ENCODE assay signal across 14 cellular contexts in genomic region chr17:32998893-32999240, GRCh38. TPM values are rescaled to one million over a fixed set of nuclear protein-coding genes. Genes with fewer than 3 reads are reported as not detected.
DNase-seq lines count a peak whose midpoint lies in the region; ATAC-seq and TF ChIP-seq lines count a peak whose summit lies in the region.
"Had no signal": no experiment of that assay in that cellular context is flagged by ENCODE, and none has a peak within 500 bp of the region (broad histone marks: within the 10 kb centered on the region; RNA-seq: fewer than 3 reads in every experiment).

No MANE protein-coding gene starts in this region.

- CTCF ChIA-PET in AG04450 (lab: Charles Lee) (interaction anchor here (0.6 to 5.7 kb wide), 27 partner anchors 8 to 780 kb away, joined by 3 to 85 read pairs (median 4); partner anchors contain the start of genes MYO1D and TMEM98), mammary epithelial cell (lab: Charles Lee; ENCODE audit: low non-redundant PET) (no interaction called here)
- CTCF ChIA-PET in activated CD8-positive, alpha-beta memory T cell treated with anti-CD3 and anti-CD28 coated beads, Interleukin-2, amount 10 ng/mL, durations not matched to agents 7 days and 5 days (lab: Charles Lee) = interaction anchor here (0.8 to 2.6 kb wide), 17 partner anchors 9 to 339 kb away, joined by 3 to 14 read pairs (median 5); no protein-coding TSS in a partner anchor

- no peak for ATAC-seq in activated CD8-positive, alpha-beta memory T cell treated with anti-CD3 and anti-CD28 coated beads, Interleukin-2, amount 10 ng/mL, durations not matched to agents 7 days and 5 days
- ATAC-seq in GM21526 (IDR thresholded peaks at IDR 0.05; ENCODE audit: low FRiP score, unreplicated experiment) (no peak), GM18502 (IDR thresholded peaks at IDR 0.05; ENCODE audit: poor library complexity, unreplicated experiment) (no peak)

- H3K36me3 Mint-ChIP-seq in activated CD8-positive, alpha-beta memory T cell treated with anti-CD3 and anti-CD28 coated beads, Interleukin-2, amount 10 ng/mL, durations not matched to agents 7 days and 5 days = no peaks in the 10 kb centered on the region
- H3K36me3 Mint-ChIP-seq: activated naive CD8-positive, alpha-beta T cell treated with anti-CD3 and anti-CD28 coated beads, Interleukin-2, amount 10 ng/mL, durations not matched to agents 7 days and 5 days; IgD-negative memory B cell had no signal

- H3K36me3 ChIP-seq in mammary epithelial cell (ENCODE audit: insufficient read depth, low read length) (no peaks in the 10 kb centered on the region), iPS-20b (ENCODE audit: insufficient read depth, low read depth, low read length) (no peaks in the 10 kb centered on the region)
- H3K36me3 ChIP-seq: BE2C had no signal

- POLR2A ChIA-PET in AG04450 (lab: Yijun Ruan, JAX) = no interaction called here

- no peak overlapping the region for H3K27ac Mint-ChIP-seq in activated CD8-positive, alpha-beta memory T cell treated with anti-CD3 and anti-CD28 coated beads, Interleukin-2, amount 10 ng/mL, durations not matched to agents 7 days and 5 days
- H3K27ac Mint-ChIP-seq: activated naive CD8-positive, alpha-beta T cell treated with anti-CD3 and anti-CD28 coated beads, Interleukin-2, amount 10 ng/mL, durations not matched to agents 7 days and 5 days; IgD-negative memory B cell had no signal

- peak overlapping the region; percentile 68 for H3K4me2 ChIP-seq in mammary epithelial cell (ENCODE audit: insufficient read depth, low read depth, low read length)

- H3K4me1 Mint-ChIP-seq in activated CD8-positive, alpha-beta memory T cell treated with anti-CD3 and anti-CD28 coated beads, Interleukin-2, amount 10 ng/mL, durations not matched to agents 7 days and 5 days = peaks cover 4% of the 10 kb centered on the region

- intact Hi-C loops in mammary epithelial cell (cut with micrococcal nuclease) = loop anchor here (1.0 to 5.0 kb wide), 6 partner anchors 60 to 752 kb away; partner anchors contain the start of gene MYO1D

- peaks cover 8% of the 10 kb centered on the region for H3K4me1 ChIP-seq in mammary epithelial cell (ENCODE audit: insufficient read depth, low read length)
- 0 out of 2 replicates have a peak, but pooled peaks cover 6% of the 10 kb centered on the region for H3K4me1 ChIP-seq in iPS-20b (ENCODE audit: insufficient read depth, low read length)
- H3K4me1 ChIP-seq: BE2C had no signal

- WGBS in mammary epithelial cell (ENCODE audit: low coverage, missing lambda C conversion rate) = 67% methylated on average over 7 of the region's 7 CpGs

- H3K27me3 Mint-ChIP-seq in activated CD8-positive, alpha-beta memory T cell treated with anti-CD3 and anti-CD28 coated beads, Interleukin-2, amount 10 ng/mL, durations not matched to agents 7 days and 5 days = peaks cover 30% of the 10 kb centered on the region

- in situ Hi-C loops in mammary epithelial cell (cut with MboI; ENCODE audit: low sequenced_read_pairs in 2 of 2) = loop anchor here in 1 of 2 donors (10.0 kb wide), 1 partner anchor 214 kb away; no protein-coding TSS in a partner anchor

- no peaks in the 10 kb centered on the region for H4K20me1 ChIP-seq in mammary epithelial cell (ENCODE audit: insufficient read depth, low read length)

- TF ChIP-seq CTCF in AG04450 (IDR thresholded peaks at IDR 0.05; ENCODE audit: low read depth, low read length) (no peak), mammary epithelial cell (conservative IDR thresholded peaks at IDR 0.05 in 1 of 2, IDR thresholded peaks at IDR 0.05 in 1 of 2; ENCODE audit: extremely low read depth in 1 of 2, insufficient read depth in 1 of 2, low read depth in 1 of 2, low read length in 2 of 2) (no peak)

- no peaks in the 10 kb centered on the region for H3K79me2 ChIP-seq in mammary epithelial cell (ENCODE audit: insufficient read depth, low read length)

- no peak for DNase-seq in AG04450 (ENCODE audit: low read depth, low spot score)
- peak; percentile 60 for DNase-seq in HS-5 (ENCODE audit: low read depth)
- DNase-seq in mammary epithelial cell = peak; percentile 56
- no peak for DNase-seq in activated CD8-positive, alpha-beta memory T cell treated with anti-CD3 and anti-CD28 coated beads, Interleukin-2, amount 10 ng/mL, durations not matched to agents 7 days and 5 days
- DNase-seq in activated CD4-positive, alpha-beta T cell treated with anti-CD3 and anti-CD28 coated beads, Interleukin-2, amount 50 U/mL, for 48 hours = no peak

- H3K4me3 ChIP-seq in AG04450 (ENCODE audit: low read depth, low read length) (peak overlapping the region; percentile 18; the same call in 1 of the 2 replicates), mammary epithelial cell (replicated peaks in 1 of 3; ENCODE audit: insufficient read depth in 1 of 3, low read depth in 2 of 3, low read length in 3 of 3) (no peak overlapping the region), iPS-20b (ENCODE audit: low read length) (0 out of 2 replicates have a peak overlapping the region, but pooled peaks have one; percentile 44)

- no TSS peak for BruUV-seq in mammary epithelial cell (replicated peaks; lab: Mats Ljungman, UMichigan)

- H3K9ac ChIP-seq in mammary epithelial cell (ENCODE audit: insufficient read depth, low read length) = no peak overlapping the region
- peak overlapping the region; percentile 11; the same call in 1 of the 2 replicates for H3K9ac ChIP-seq in iPS-20b (ENCODE audit: low read depth, low read length)

- no peak overlapping the region for H3K4me3 Mint-ChIP-seq in activated CD8-positive, alpha-beta memory T cell treated with anti-CD3 and anti-CD28 coated beads, Interleukin-2, amount 10 ng/mL, durations not matched to agents 7 days and 5 days
- H3K4me3 Mint-ChIP-seq: activated naive CD8-positive, alpha-beta T cell treated with anti-CD3 and anti-CD28 coated beads, Interleukin-2, amount 10 ng/mL, durations not matched to agents 7 days and 5 days; IgD-negative memory B cell had no signal

- peaks cover 14% of the 10 kb centered on the region for H3K27me3 ChIP-seq in AG04450 (ENCODE audit: control insufficient read depth, insufficient read depth, low read length)
- no peaks in the 10 kb centered on the region for H3K27me3 ChIP-seq in mammary epithelial cell (ENCODE audit: insufficient read depth, low read length)
- H3K27me3 ChIP-seq in iPS-20b (ENCODE audit: insufficient read depth, low read length) = peaks cover 16% of the 10 kb centered on the region
- H3K27me3 ChIP-seq: BE2C had no signal

- H3K9me3 Mint-ChIP-seq in activated CD8-positive, alpha-beta memory T cell treated with anti-CD3 and anti-CD28 coated beads, Interleukin-2, amount 10 ng/mL, durations not matched to agents 7 days and 5 days (ENCODE audit: low read depth) = no peaks in the 10 kb centered on the region
- H3K9me3 Mint-ChIP-seq: activated naive CD8-positive, alpha-beta T cell treated with anti-CD3 and anti-CD28 coated beads, Interleukin-2, amount 10 ng/mL, durations not matched to agents 7 days and 5 days had no signal

- dilution Hi-C loops in mammary epithelial cell (cut with HindIII; ENCODE audit: low sequenced_read_pairs) = no loop called here

- H2AFZ ChIP-seq in mammary epithelial cell (ENCODE audit: low read depth, low read length) = peak overlapping the region; percentile 77

- H3K9me3 ChIP-seq in AG04450 (ENCODE audit: control insufficient read depth, insufficient read depth, low read length) = no peaks in the 10 kb centered on the region; the same call in 1 of the 2 replicates
- no peaks in the 10 kb centered on the region for H3K9me3 ChIP-seq in mammary epithelial cell (replicated peaks; ENCODE audit: insufficient read depth, low read length)
- no peaks in the 10 kb centered on the region for H3K9me3 ChIP-seq in iPS-20b (ENCODE audit: insufficient read depth, low read depth, low read length)
- H3K9me3 ChIP-seq: BE2C had no signal

- H3K27ac ChIP-seq in AG04450 (ENCODE audit: low read depth, low read length) (peak overlapping the region; percentile 11), mammary epithelial cell (ENCODE audit: insufficient read depth, low read depth, low read length) (no peak overlapping the region), iPS-20b (ENCODE audit: low read length) (no peak overlapping the region)

RNA-seq across cellular contexts. Expression of gene SPACA3, which starts 7.2 kb away (rescaled TPM):
- polyA plus RNA-seq in AG04450 (2011; rRNA removed) (not detected in 2 replicates), mammary epithelial cell (0.27 TPM)
- polyA minus RNA-seq in AG04450 (2011; rRNA and poly(A)+ RNA removed) = not detected in 2 replicates
- not detected for total RNA-seq in mammary epithelial cell
- not detected for polyA minus RNA-seq in mammary epithelial cell
- not detected for total RNA-seq in activated CD8-positive, alpha-beta memory T cell treated with anti-CD3 and anti-CD28 coated beads, Interleukin-2, amount 10 ng/mL, durations not matched to agents 7 days and 5 days
- total RNA-seq: activated CD8-positive, alpha-beta memory T cell treated with anti-CD3 and anti-CD28 coated beads for 36 hours; activated naive CD8-positive, alpha-beta T cell treated with anti-CD3 and anti-CD28 coated beads, Interleukin-2, amount 10 ng/mL, durations not matched to agents 7 days and 5 days; ureter had no signal
- polyA plus RNA-seq: neural cell had no signal

Comparison
In these comparisons a context has a peak if more than half of its experiments do, and no peak if none do; other contexts are left out.
1. DNase-seq: peak in HS-5 (single experiment) and mammary epithelial cell (single experiment); none in AG04450 (single experiment), activated CD8-positive, alpha-beta memory T cell treated with anti-CD3 and anti-CD28 coated beads, Interleukin-2, amount 10 ng/mL, durations not matched to agents 7 days and 5 days (single experiment) and activated CD4-positive, alpha-beta T cell treated with anti-CD3 and anti-CD28 coated beads, Interleukin-2, amount 50 U/mL, for 48 hours (0 of 2).
2. H3K4me3 ChIP-seq: peak in AG04450 (single experiment) and iPS-20b (single experiment); none in mammary epithelial cell (0 of 3).